ENCODE assay signal across 9 cellular contexts in genomic region chr20:35662541-35662940, GRCh38. TPM values are rescaled to one million over a fixed set of nuclear protein-coding genes. Genes with fewer than 3 reads are reported as not detected.
DNase-seq lines count a peak whose midpoint lies in the region; ATAC-seq, FAIRE-seq and TF ChIP-seq lines count a peak whose summit lies in the region.
"Had no signal": no experiment of that assay in that cellular context is flagged by ENCODE, and none has a peak within 500 bp of the region (broad histone marks: within the 10 kb centered on the region; RNA-seq: fewer than 3 reads in every experiment).

No MANE protein-coding gene starts in this region.

- intact Hi-C loops in PC-9 (cut with micrococcal nuclease; ENCODE audit: unreplicated experiment) (loop anchor here (2.0 to 5.0 kb wide), 3 partner anchors 46 to 95 kb away; partner anchors contain the start of gene RBM39), psoas muscle (cut with DNase I) (loop anchor here (5.0 kb wide), 1 partner anchor 45 kb away; the partner anchor contains the start of gene SPAG4 (in 2 of the 2))

- no peak overlapping the region for H3K27ac ChIP-seq in PC-9
- H3K27ac ChIP-seq in H1 (ENCODE audit: low read depth, low read length) = no peak overlapping the region
- H3K27ac ChIP-seq in psoas muscle = no peak overlapping the region

- H3K23ac ChIP-seq in H1 (ENCODE audit: insufficient read length) = no peak overlapping the region

- H4K8ac ChIP-seq in H1 (ENCODE audit: extremely low read depth, insufficient read depth, low read length) = no peak overlapping the region

- WGBS in H1 (ENCODE audit: extremely low coverage in 1 of 2, insufficient coverage in 1 of 2, insufficient read length in 1 of 2, insufficient replicate concordance in 2 of 2, low coverage in 1 of 2, low lambda C conversion rate in 2 of 2, missing lambda C conversion rate in 1 of 2), 2 experiments = 46% methylated on average over 2 of the region's 2 CpGs; no CpG with 5 or more reads in 1 of the 2 experiments
- 15 to 33% (median 19%) methylated on average over 2 of the region's 2 CpGs for WGBS in psoas muscle, 3 donors

- H3K18ac ChIP-seq in H1 (ENCODE audit: extremely low read depth, low read length) = no peak overlapping the region

- TF ChIP-seq EP300 in H1 (IDR thresholded peaks at IDR 0.05; ENCODE audit: borderline replicate concordance in 1 of 2, low read depth in 2 of 2, low read length in 2 of 2) = no peak

- H2BK20ac ChIP-seq in H1 (ENCODE audit: low read length) = no peak overlapping the region

- H3K9ac ChIP-seq in H1 (replicated peaks in 1 of 4; ENCODE audit: extremely low read depth in 1 of 4, low read depth in 3 of 4, low read length in 3 of 4) = peak overlapping the region in 2 of 4 experiments; percentile 9 to 13; a peak in 3 of 7 replicates

- H3K14ac ChIP-seq in H1 (ENCODE audit: insufficient read length) = no peak overlapping the region

- H2BK120ac ChIP-seq in H1 (replicated peaks; ENCODE audit: low read depth, low read length) = no peak overlapping the region

- peaks cover 16% of the 10 kb centered on the region for H3F3A ChIP-seq in PC-9 (ENCODE audit: insufficient read depth, low read depth)

- POLR2A ChIA-PET in PC-9 (lab: Charles Lee; ENCODE audit: unreplicated experiment) (interaction anchor here (0.5 kb wide), 1 partner anchor 207 kb away, joined by 3 read pairs; no protein-coding TSS in a partner anchor), H1 (lab: Charles Lee; ENCODE audit: partially characterized antibody) (interaction anchor here (1.1 to 4.7 kb wide), 12 partner anchors 9 to 292 kb away, joined by 3 to 43 read pairs (median 8); partner anchors contain the start of genes RBM39, SCAND1 and SPAG4)

- CTCF ChIA-PET in PC-9 (lab: Charles Lee) (no interaction called here), H1 (lab: Charles Lee; ENCODE audit: partially characterized antibody) (no interaction called here)

- H4K5ac ChIP-seq in H1 (ENCODE audit: insufficient read length, low read depth, low read length) = no peak overlapping the region

- no peaks in the 10 kb centered on the region for H3K9me2 ChIP-seq in PC-9 (ENCODE audit: insufficient read depth)

- H2AFZ ChIP-seq in PC-9 = no peak overlapping the region
- no peak overlapping the region for H2AFZ ChIP-seq in H1 (ENCODE audit: low read length)

- BruUV-seq in PC-9 (replicated peaks; lab: Mats Ljungman, UMichigan) = no TSS peak

- H3K4me1 ChIP-seq in PC-9 (replicated peaks; ENCODE audit: insufficient read depth) (peaks cover 47% of the 10 kb centered on the region), H1 (replicated peaks in 1 of 4; ENCODE audit: control insufficient read depth in 3 of 4, insufficient read depth in 4 of 4, low read length in 3 of 4) (peaks cover 0 to 7% (median 0%) of the 10 kb centered on the region in 4 experiments; a peak in 3 of 7 replicates), psoas muscle (peaks cover 48% of the 10 kb centered on the region)

- H2BK12ac ChIP-seq in H1 (ENCODE audit: low read depth, low read length) = no peak overlapping the region

- peak overlapping the region; percentile 87 for H3K4me2 ChIP-seq in PC-9
- peak overlapping the region; percentile 90 to 93 for H3K4me2 ChIP-seq in H1 (ENCODE audit: insufficient read depth in 1 of 2, low read depth in 2 of 2, low read length in 2 of 2)

- no peaks in the 10 kb centered on the region for H3K79me1 ChIP-seq in H1 (ENCODE audit: low read depth, low read length)

- H2BK15ac ChIP-seq in H1 (ENCODE audit: low read length) = no peak overlapping the region

- H3K4me3 ChIP-seq in GM06990 (replicated peaks; ENCODE audit: low read depth, low read length) (peak overlapping the region; percentile 96), PC-9 (peak overlapping the region; percentile 99), H1 (ENCODE audit: extremely low read depth in 1 of 4, insufficient read depth in 2 of 4, low read depth in 3 of 4, low read length in 4 of 4) (peak overlapping the region; percentile 92 to 100 (median 98); a peak in 6 of 8 replicates), psoas muscle (peak overlapping the region; percentile 75)

- H3K36me3 ChIP-seq in GM06990 (ENCODE audit: control insufficient read depth, insufficient read depth, low read length) = no peaks in the 10 kb centered on the region
- H3K36me3 ChIP-seq in PC-9 (ENCODE audit: low read depth) = peaks cover 1% of the 10 kb centered on the region; the same call in 1 of the 2 replicates
- no peaks in the 10 kb centered on the region for H3K36me3 ChIP-seq in H1 (ENCODE audit: control insufficient read depth in 2 of 4, insufficient read depth in 4 of 4, low read length in 3 of 4)
- H3K36me3 ChIP-seq in psoas muscle (ENCODE audit: insufficient read depth in 1 of 2, low read depth in 1 of 2) = no peaks in the 10 kb centered on the region

- TF ChIP-seq POLR2A in H1 (IDR thresholded peaks at IDR 0.05; ENCODE audit: control extremely low read depth in 1 of 2, low read depth in 2 of 2, low read length in 2 of 2) = no peak

- H3K9me3 ChIP-seq in PC-9 (ENCODE audit: insufficient read depth, low read depth) (no peaks in the 10 kb centered on the region), H1 (ENCODE audit: insufficient read depth in 2 of 2, low read depth in 1 of 2, low read length in 1 of 2) (no peaks in the 10 kb centered on the region), psoas muscle (no peaks in the 10 kb centered on the region)

- H3K23me2 ChIP-seq in H1 (ENCODE audit: low read depth, low read length) = peaks cover 9% of the 10 kb centered on the region

- H3K27me3 ChIP-seq in GM06990 (replicated peaks; ENCODE audit: control insufficient read depth, insufficient read depth, low read length) (no peaks in the 10 kb centered on the region), PC-9 (ENCODE audit: insufficient read depth, low read depth) (no peaks in the 10 kb centered on the region), H1 (replicated peaks in 1 of 4; ENCODE audit: control insufficient read depth in 3 of 4, extremely low read depth in 1 of 4, insufficient read depth in 3 of 4, low read length in 3 of 4) (no peaks in the 10 kb centered on the region), psoas muscle (ENCODE audit: insufficient read depth in 3 of 3, low read length in 2 of 3) (no peaks in the 10 kb centered on the region)

- no peak overlapping the region for H3K56ac ChIP-seq in H1 (replicated peaks; ENCODE audit: insufficient read length, low read depth, low read length)

- no peak overlapping the region for H2BK5ac ChIP-seq in H1 (ENCODE audit: low read depth, low read length)

- H4K20me1 ChIP-seq in PC-9 (ENCODE audit: insufficient read depth) (peaks cover 64% of the 10 kb centered on the region), H1 (replicated peaks in 1 of 2; ENCODE audit: control insufficient read depth in 1 of 2, insufficient read depth in 2 of 2, low read length in 2 of 2) (peaks cover 40 to 52% of the 10 kb centered on the region in 2 experiments)

- H2AK5ac ChIP-seq in H1 (ENCODE audit: low read depth, low read length) = no peak overlapping the region

- FAIRE-seq in H1 (lab: Jason Lieb, UNC) = no peak
- FAIRE-seq: islet of Langerhans had no signal

- no peak overlapping the region for H3K4ac ChIP-seq in H1 (replicated peaks; ENCODE audit: insufficient read length, low read depth, low read length)

- TF ChIP-seq CTCF in GM06990 (IDR thresholded peaks at IDR 0.05; ENCODE audit: insufficient read depth, low read length, poor library complexity, severe bottlenecking) (no peak), PC-9 (conservative IDR thresholded peaks at IDR 0.05) (no peak), H1 (IDR thresholded peaks at IDR 0.05; ENCODE audit: control extremely low read depth in 1 of 3, insufficient read depth in 1 of 3, low read depth in 1 of 3, low read length in 3 of 3) (no peak), psoas muscle (IDR thresholded peaks at IDR 0.05) (no peak)

- H3K79me2 ChIP-seq in PC-9 (ENCODE audit: low read depth) = peaks cover 71% of the 10 kb centered on the region
- peaks cover 61 to 73% of the 10 kb centered on the region in 2 experiments for H3K79me2 ChIP-seq in H1 (ENCODE audit: control insufficient read depth in 1 of 2, insufficient read depth in 2 of 2, low read length in 2 of 2)

- no peak overlapping the region for H4K91ac ChIP-seq in H1 (replicated peaks; ENCODE audit: insufficient read length, low read length)

- TF ChIP-seq RAD21 in H1 (IDR thresholded peaks at IDR 0.05 in 1 of 2, conservative IDR thresholded peaks at IDR 0.05 in 1 of 2; ENCODE audit: low read depth in 2 of 2, low read length in 2 of 2) = no peak

- DNase-seq in GM06990 (ENCODE audit: extremely low read depth, insufficient read length) (no peak), PC-9 (no peak), H1 (ENCODE audit: low read depth in 1 of 2, low spot score in 2 of 2) (no peak), psoas muscle (no peak), NCI-H1694 treated with DMSO at 0.1 percent for 48 hours (lab: John Stamatoyannopoulos, UW) (no peak), OCI-M2 (lab: John Stamatoyannopoulos, UW; ENCODE audit: unreplicated experiment) (no peak)

- ATAC-seq in psoas muscle (no peak), HG02973 (IDR thresholded peaks at IDR 0.05; ENCODE audit: unreplicated experiment) (no peak), GM21526 (IDR thresholded peaks at IDR 0.05; ENCODE audit: low FRiP score, unreplicated experiment) (no peak)

RNA-seq across cellular contexts. Expression of gene CPNE1, which starts 2.2 kb away (rescaled TPM):
- total RNA-seq in PC-9 (2021) (271 and 311 TPM in 2 replicates), psoas muscle (10 to 100 TPM; 55.9 to 75.4 (median 67.1) TPM)
- 294 and 299 TPM in 2 replicates for total RNA-seq in H1 (2021; fragmentation: NEBNext Ultra II Directional; extraction: Animal tissue kit (Norgen Biotek cat#: 25700))
- polyA plus RNA-seq in H1 (2011; rRNA removed) (346 and 534 TPM in 2 replicates), psoas muscle (10 to 100 TPM; 59.5 to 62.1 (median 61.6) TPM)
- polyA plus RNA-seq in H1 (2011; cell fraction: cytosol; rRNA removed) = 309 TPM
- 546 TPM for polyA plus RNA-seq in H1 (2011; cell fraction: nucleus; rRNA removed)
- polyA plus RNA-seq in H1 (2012, experiment 1 of 2) = 262 to 326 TPM (median 314 TPM) in 4 replicates
- polyA plus RNA-seq in H1 (2012, experiment 2 of 2) = 381 TPM
- 128 TPM for polyA plus RNA-seq in H1 (2013, experiment 1 of 2)
- polyA plus RNA-seq in H1 (2013, experiment 2 of 2) = 117 TPM
- polyA minus RNA-seq in H1 (2011; rRNA and poly(A)+ RNA removed) = 209 and 248 TPM in 2 replicates
- polyA minus RNA-seq in H1 (2011; cell fraction: cytosol; rRNA and poly(A)+ RNA removed) = 214 TPM
- 172 TPM for polyA minus RNA-seq in H1 (2011; cell fraction: nucleus; rRNA and poly(A)+ RNA removed)

RNA-seq across cellular contexts. Expression of gene RBM12, which starts 2.2 kb away (rescaled TPM):
- total RNA-seq in PC-9 (2021) = 46.9 and 81.2 TPM in 2 replicates
- total RNA-seq in H1 (2021; fragmentation: NEBNext Ultra II Directional; extraction: Animal tissue kit (Norgen Biotek cat#: 25700)) = 175 and 187 TPM in 2 replicates
- 207 and 214 TPM in 2 replicates for polyA plus RNA-seq in H1 (2011; rRNA removed)
- polyA plus RNA-seq in H1 (2011; cell fraction: cytosol; rRNA removed) = 169 TPM
- 164 TPM for polyA plus RNA-seq in H1 (2011; cell fraction: nucleus; rRNA removed)
- polyA plus RNA-seq in H1 (2012, experiment 1 of 2) = 83.5 to 114 TPM (median 91.9 TPM) in 4 replicates
- polyA plus RNA-seq in H1 (2012, experiment 2 of 2) = 15.4 TPM
- 138 TPM for polyA plus RNA-seq in H1 (2013, experiment 1 of 2)
- polyA plus RNA-seq in H1 (2013, experiment 2 of 2) = 137 TPM
- 328 and 406 TPM in 2 replicates for polyA minus RNA-seq in H1 (2011; rRNA and poly(A)+ RNA removed)
- 85.5 TPM for polyA minus RNA-seq in H1 (2011; cell fraction: cytosol; rRNA and poly(A)+ RNA removed)
- polyA minus RNA-seq in H1 (2011; cell fraction: nucleus; rRNA and poly(A)+ RNA removed) = 157 TPM
- total RNA-seq in psoas muscle = 10 to 100 TPM; 20.8 to 61.5 (median 45.5) TPM
- polyA plus RNA-seq in psoas muscle = 10 to 100 TPM in 1 of 3 donors, 1 to 10 TPM in 2; 5.3 to 22.5 (median 8.8) TPM

RNA-seq across cellular contexts. Expression of gene NFS1, which starts 36.6 kb away (rescaled TPM):
- total RNA-seq in PC-9 (2021) (56.9 and 65.0 TPM in 2 replicates), psoas muscle (10 to 100 TPM; 23.6 to 45.0 (median 40.3) TPM)
- total RNA-seq in H1 (2021; fragmentation: NEBNext Ultra II Directional; extraction: Animal tissue kit (Norgen Biotek cat#: 25700)) = 25.1 and 26.1 TPM in 2 replicates
- polyA plus RNA-seq in H1 (2011; rRNA removed) (35.4 and 38.8 TPM in 2 replicates), psoas muscle (10 to 100 TPM; 19.8 to 35.2 (median 26.1) TPM)
- 34.4 TPM for polyA plus RNA-seq in H1 (2011; cell fraction: cytosol; rRNA removed)
- polyA plus RNA-seq in H1 (2011; cell fraction: nucleus; rRNA removed) = 37.7 TPM
- polyA plus RNA-seq in H1 (2012, experiment 1 of 2) = 21.4 to 26.7 TPM (median 23.6 TPM) in 4 replicates
- 20.6 TPM for polyA plus RNA-seq in H1 (2012, experiment 2 of 2)
- 13.6 TPM for polyA plus RNA-seq in H1 (2013, experiment 1 of 2)
- polyA plus RNA-seq in H1 (2013, experiment 2 of 2) = 12.2 TPM
- 27.2 and 28.3 TPM in 2 replicates for polyA minus RNA-seq in H1 (2011; rRNA and poly(A)+ RNA removed)
- 11.1 TPM for polyA minus RNA-seq in H1 (2011; cell fraction: cytosol; rRNA and poly(A)+ RNA removed)
- 10.5 TPM for polyA minus RNA-seq in H1 (2011; cell fraction: nucleus; rRNA and poly(A)+ RNA removed)

RNA-seq across cellular contexts. Expression of gene ROMO1, which starts 36.7 kb away (rescaled TPM):
- total RNA-seq in PC-9 (2021) (175 and 271 TPM in 2 replicates), psoas muscle (100 to 1,000 TPM; 133 to 172 (median 143) TPM)
- total RNA-seq in H1 (2021; fragmentation: NEBNext Ultra II Directional; extraction: Animal tissue kit (Norgen Biotek cat#: 25700)) = 164 and 173 TPM in 2 replicates
- polyA plus RNA-seq in H1 (2011; rRNA removed) (702 and 1,070 TPM in 2 replicates), psoas muscle (100 to 1,000 TPM; 253 to 379 (median 323) TPM)
- 631 TPM for polyA plus RNA-seq in H1 (2011; cell fraction: cytosol; rRNA removed)
- 401 TPM for polyA plus RNA-seq in H1 (2011; cell fraction: nucleus; rRNA removed)
- 114 to 387 TPM (median 323 TPM) in 4 replicates for polyA plus RNA-seq in H1 (2012, experiment 1 of 2)
- 427 TPM for polyA plus RNA-seq in H1 (2012, experiment 2 of 2)
- 546 TPM for polyA plus RNA-seq in H1 (2013, experiment 1 of 2)
- 515 TPM for polyA plus RNA-seq in H1 (2013, experiment 2 of 2)
- 15.1 and 25.8 TPM in 2 replicates for polyA minus RNA-seq in H1 (2011; rRNA and poly(A)+ RNA removed)
- 45.5 TPM for polyA minus RNA-seq in H1 (2011; cell fraction: cytosol; rRNA and poly(A)+ RNA removed)
- 46.2 TPM for polyA minus RNA-seq in H1 (2011; cell fraction: nucleus; rRNA and poly(A)+ RNA removed)

RNA-seq across cellular contexts. Expression of gene SPAG4, which starts 46.9 kb away (rescaled TPM):
- total RNA-seq in PC-9 (2021) = 14.1 and 22.9 TPM in 2 replicates
- total RNA-seq in H1 (2021; fragmentation: NEBNext Ultra II Directional; extraction: Animal tissue kit (Norgen Biotek cat#: 25700)) = 1.5 and 2.4 TPM in 2 replicates
- polyA plus RNA-seq in H1 (2011; rRNA removed) = 6.0 and 8.9 TPM in 2 replicates
- 5.8 TPM for polyA plus RNA-seq in H1 (2011; cell fraction: cytosol; rRNA removed)
- polyA plus RNA-seq in H1 (2011; cell fraction: nucleus; rRNA removed) = 16.4 TPM
- 2.2 to 6.2 TPM (median 4.0 TPM) in 4 replicates for polyA plus RNA-seq in H1 (2012, experiment 1 of 2)
- polyA plus RNA-seq in H1 (2012, experiment 2 of 2) = 5.5 TPM
- 5.0 TPM for polyA plus RNA-seq in H1 (2013, experiment 1 of 2)
- 3.8 TPM for polyA plus RNA-seq in H1 (2013, experiment 2 of 2)
- polyA minus RNA-seq in H1 (2011; rRNA and poly(A)+ RNA removed) = 1.6 and 2.1 TPM in 2 replicates
- polyA minus RNA-seq in H1 (2011; cell fraction: cytosol; rRNA and poly(A)+ RNA removed) = not detected
- polyA minus RNA-seq in H1 (2011; cell fraction: nucleus; rRNA and poly(A)+ RNA removed) = 6.1 TPM
- total RNA-seq in psoas muscle = 1 to 10 TPM; 1.1 to 2.1 (median 1.4) TPM
- 1 to 10 TPM in 1 of 3 donors, under 1 TPM in 2; 0.49 to 1.1 (median 0.61) TPM for polyA plus RNA-seq in psoas muscle
